Comparison of ENCODE assay signal across 22 cellular contexts in the genomic region with DNA sequence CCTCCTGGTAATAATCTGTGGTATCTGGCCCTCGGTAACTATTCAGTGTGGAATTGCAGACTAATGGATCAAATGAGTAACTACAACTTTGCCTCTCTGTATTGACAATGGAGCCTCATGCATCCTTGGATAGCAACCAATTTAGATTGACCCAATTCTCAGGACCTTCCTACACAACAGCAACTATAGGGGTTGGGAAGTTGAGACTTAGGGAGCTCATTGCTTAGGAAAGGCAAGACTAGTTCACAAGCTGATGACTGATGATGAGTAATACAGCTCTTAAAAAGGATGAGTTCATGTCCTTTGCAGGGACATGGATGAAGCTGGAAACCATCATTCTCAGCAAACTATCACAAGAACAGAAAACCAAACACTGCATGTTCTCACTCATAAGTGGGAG.
"Had no signal": no experiment of that assay in that cellular context is flagged by ENCODE, and none has a peak within 500 bp of the region (broad histone marks: within the 10 kb centered on the region; RNA-seq: fewer than 3 reads in every experiment).

No MANE protein-coding gene starts in this region.

- H3K4me2 ChIP-seq: hepatocyte had no signal

- H3K79me2 ChIP-seq: hepatocyte, parathyroid adenoma had no signal

- H3K27ac ChIP-seq: brain microvascular endothelial cell, hepatocyte, left ventricle myocardium inferior, parathyroid adenoma, skin epidermis, suprapubic skin had no signal

- H3K9ac ChIP-seq: parathyroid adenoma had no signal

- H3K36me3 ChIP-seq: brain microvascular endothelial cell, left ventricle myocardium inferior, suprapubic skin had no signal

- ATAC-seq: activated CD8-positive, alpha-beta T cell treated with anti-CD3 and anti-CD28 coated beads for 36 hours; activated naive CD4-positive, alpha-beta T cell treated with anti-CD3 and anti-CD28 coated beads, Interleukin-2, amount 50 U/mL, for 72 hours; activated T-cell treated with anti-CD3 and anti-CD28 coated beads, Interleukin-2, amount 50 U/mL, for 4 hours; naive thymus-derived CD8-positive, alpha-beta T cell; WTC11 had no signal

- H3K4me1 ChIP-seq: left ventricle myocardium inferior, parathyroid adenoma, suprapubic skin had no signal

- H3K27me3 ChIP-seq: brain microvascular endothelial cell, hepatocyte, suprapubic skin had no signal

- H2AFZ ChIP-seq: hepatocyte, parathyroid adenoma had no signal

- H3K9me3 ChIP-seq: left ventricle myocardium inferior, suprapubic skin had no signal

- H3K4me3 ChIP-seq: hepatocyte, left ventricle myocardium inferior, skin epidermis, suprapubic skin had no signal

- DNase-seq: activated CD4-positive, alpha-beta T cell treated with anti-CD3 and anti-CD28 coated beads for 4 hours; activated CD8-positive, alpha-beta T cell treated with anti-CD3 and anti-CD28 coated beads for 36 hours; activated effector memory CD4-positive, alpha-beta T cell treated with Interleukin-2 at 50 U/mL for 16 hours; activated T-cell treated with anti-CD3 and anti-CD28 coated beads, Interleukin-2, amount 50 U/mL, for 4 hours; amygdala; brain microvascular endothelial cell; cortex of kidney; effector CD4-positive, alpha-beta T cell; left ventricle myocardium inferior; mesenchymal stem cell; naive thymus-derived CD8-positive, alpha-beta T cell; retina; stimulated activated CD4-positive, alpha-beta T cell treated with anti-CD3 and anti-CD28 coated beads, Interleukin-4, amount 100 ng/mL, for 24 hours; stimulated activated naive CD4-positive, alpha-beta T cell treated with Interleukin-2 at 50 U/mL for 16 hours; T-helper 2 cell; trophoblast cell had no signal
